9 cellular contexts compared by ENCODE assay signal in genomic region chr13:46992383-46992952, GRCh38.
DNase-seq lines count a peak whose midpoint lies in the region; TF ChIP-seq lines count a peak whose summit lies in the region.
"Had no signal": no experiment of that assay in that cellular context is flagged by ENCODE, and none has a peak within 500 bp of the region (broad histone marks: within the 10 kb centered on the region; RNA-seq: fewer than 3 reads in every experiment).

No MANE protein-coding gene starts in this region.

- H3K9ac ChIP-seq in GM23248: no peak overlapping the region
- H3K9ac ChIP-seq in OCI-LY1 (ENCODE audit: low read length): no peak overlapping the region

- DNase-seq in COLO829 (ENCODE audit: low spot score) (peak; percentile 21), GM23248 (peak; percentile 21), fibroblast of pulmonary artery (ENCODE audit: low read depth) (peak; percentile 46), substantia nigra (lab: John Stamatoyannopoulos, UW) (no peak), NCI-H146 treated with DMSO at 0.1 percent for 48 hours (lab: John Stamatoyannopoulos, UW; ENCODE audit: unreplicated experiment) (no peak), NCI-H446 treated with DMSO at 0.1 percent for 48 hours (lab: John Stamatoyannopoulos, UW) (no peak)
- no peak for DNase-seq in activated CD4-positive, alpha-beta T cell treated with anti-CD3 and anti-CD28 coated beads, Interleukin-2, amount 50 U/mL, for 4 hours
- DNase-seq: activated CD4-positive, alpha-beta T cell treated with anti-CD3 and anti-CD28 coated beads for 1 hour had no signal

- no peaks in the 10 kb centered on the region for H3K4me1 ChIP-seq in GM23248 (ENCODE audit: insufficient read depth)
- H3K4me1 ChIP-seq in OCI-LY1 (ENCODE audit: insufficient read depth, low read length, severe bottlenecking): no peaks in the 10 kb centered on the region

- in situ Hi-C loops in GM23248 (cut with MboI): no loop called here

- H3K27ac ChIP-seq in GM23248: no peak overlapping the region
- no peak overlapping the region for H3K27ac ChIP-seq in OCI-LY1 (ENCODE audit: low read depth, low read length, poor library complexity, severe bottlenecking)
- no peak overlapping the region for H3K27ac ChIP-seq in substantia nigra (ENCODE audit: low read depth, low read length, poor library complexity, severe bottlenecking)

- H3K79me2 ChIP-seq in GM23248 (ENCODE audit: insufficient read depth): no peaks in the 10 kb centered on the region
- no peaks in the 10 kb centered on the region for H3K79me2 ChIP-seq in OCI-LY1 (ENCODE audit: insufficient read depth, low read length)

- H3K4me3 ChIP-seq in GM23248 (no peak overlapping the region), OCI-LY1 (ENCODE audit: low read depth, low read length, poor library complexity, severe bottlenecking) (no peak overlapping the region), fibroblast of pulmonary artery (replicated peaks; ENCODE audit: low read depth, low read length) (no peak overlapping the region)

- no peak overlapping the region for H2AFZ ChIP-seq in GM23248
- H2AFZ ChIP-seq in OCI-LY1 (ENCODE audit: low read length): no peak overlapping the region

- no peak overlapping the region for H3K4me2 ChIP-seq in GM23248 (ENCODE audit: unreplicated experiment)
- no peak overlapping the region for H3K4me2 ChIP-seq in OCI-LY1 (ENCODE audit: low read length)

- peak; percentile 50 for TF ChIP-seq CTCF in OCI-LY1 (IDR thresholded peaks at IDR 0.05; ENCODE audit: low read length)
- peak; percentile 54 for TF ChIP-seq CTCF in fibroblast of pulmonary artery (IDR thresholded peaks at IDR 0.05; ENCODE audit: low read length, missing control alignments)

- H3K36me3 ChIP-seq in GM23248 (ENCODE audit: low read depth): no peaks in the 10 kb centered on the region
- no peaks in the 10 kb centered on the region for H3K36me3 ChIP-seq in OCI-LY1 (ENCODE audit: insufficient read depth, low read length)

- no peaks in the 10 kb centered on the region for H3K9me3 ChIP-seq in GM23248 (ENCODE audit: low read depth)
- H3K9me3 ChIP-seq in OCI-LY1 (ENCODE audit: low read length): no peaks in the 10 kb centered on the region

- 90 to 92% methylated on average over 3 of the region's 3 CpGs for WGBS in GM23248 (ENCODE audit: low coverage in 1 of 2, low lambda C conversion rate in 2 of 2, missing lambda C conversion rate in 2 of 2), 2 experiments

- H4K20me1 ChIP-seq in GM23248 (ENCODE audit: insufficient read depth) (no peaks in the 10 kb centered on the region), OCI-LY1 (ENCODE audit: insufficient read depth, low read length) (no peaks in the 10 kb centered on the region)

- H3K9me2 ChIP-seq in GM23248 (ENCODE audit: insufficient read depth): no peaks in the 10 kb centered on the region
- no peaks in the 10 kb centered on the region for H3K9me2 ChIP-seq in OCI-LY1 (ENCODE audit: low read depth, low read length)

- no peaks in the 10 kb centered on the region for H3K27me3 ChIP-seq in GM23248 (replicated peaks; ENCODE audit: insufficient read depth)
- no peaks in the 10 kb centered on the region for H3K27me3 ChIP-seq in OCI-LY1 (ENCODE audit: insufficient read depth, low read length)

- H3F3A ChIP-seq in GM23248 (ENCODE audit: insufficient read depth): no peaks in the 10 kb centered on the region
- no peaks in the 10 kb centered on the region for H3F3A ChIP-seq in OCI-LY1 (ENCODE audit: insufficient read depth, low read length)

Comparison
In these comparisons a context has a peak if more than half of its experiments do, and no peak if none do; other contexts are left out.
1. DNase-seq: peak in COLO829 (single experiment), GM23248 (single experiment) and fibroblast of pulmonary artery (single experiment); none in substantia nigra (0 of 49), NCI-H146 treated with DMSO at 0.1 percent for 48 hours (single experiment), NCI-H446 treated with DMSO at 0.1 percent for 48 hours (single experiment) and activated CD4-positive, alpha-beta T cell treated with anti-CD3 and anti-CD28 coated beads, Interleukin-2, amount 50 U/mL, for 4 hours (0 of 2).